19 cellular contexts compared by ENCODE assay signal in the genomic region with DNA sequence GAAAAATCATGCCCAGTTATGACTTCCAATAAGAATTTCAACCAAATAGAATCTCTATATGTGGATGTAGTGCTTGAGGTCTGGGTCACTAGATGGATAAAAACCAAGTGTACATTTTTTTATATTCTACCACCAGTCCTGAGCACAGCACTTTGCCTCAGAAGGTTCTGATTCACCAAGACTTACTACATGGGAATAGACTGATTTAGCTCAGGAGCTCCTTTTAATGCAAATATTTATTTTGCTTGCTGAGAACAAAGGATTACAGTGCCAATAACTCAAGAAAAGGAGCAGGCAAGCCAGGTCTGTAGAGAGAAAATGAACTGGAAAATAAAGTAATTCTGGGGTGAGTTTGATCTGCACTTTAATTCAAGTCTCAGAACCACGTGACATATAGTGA. TPM values are rescaled to one million over a fixed set of nuclear protein-coding genes. Genes with fewer than 3 reads are reported as not detected.
DNase-seq lines count a peak whose midpoint lies in the region; ATAC-seq and TF ChIP-seq lines count a peak whose summit lies in the region.
"Had no signal": no experiment of that assay in that cellular context is flagged by ENCODE, and none has a peak within 500 bp of the region (broad histone marks: within the 10 kb centered on the region; RNA-seq: fewer than 3 reads in every experiment).

No MANE protein-coding gene starts in this region.

- no peaks in the 10 kb centered on the region for H3K27me3 Mint-ChIP-seq in activated naive CD8-positive, alpha-beta T cell treated with anti-CD3 and anti-CD28 coated beads for 36 hours
- H3K27me3 Mint-ChIP-seq: CD4-positive, alpha-beta T cell had no signal

- no peak overlapping the region for H3K27ac Mint-ChIP-seq in activated naive CD8-positive, alpha-beta T cell treated with anti-CD3 and anti-CD28 coated beads for 36 hours
- H3K27ac Mint-ChIP-seq: CD4-positive, alpha-beta T cell; GM23338 had no signal

- ATAC-seq in left lung (peak; percentile 39), GM18870 (IDR thresholded peaks at IDR 0.05; ENCODE audit: unreplicated experiment) (no peak)
- ATAC-seq: GM23338 had no signal

- no peak for TF ChIP-seq CTCF in VCaP (conservative IDR thresholded peaks at IDR 0.05)
- no peak for TF ChIP-seq CTCF in left lung (IDR thresholded peaks at IDR 0.05)
- no peak for TF ChIP-seq CTCF in sigmoid colon (IDR thresholded peaks at IDR 0.05)
- no peak for TF ChIP-seq CTCF in breast epithelium (IDR thresholded peaks at IDR 0.05)

- H3K9me3 ChIP-seq in left lung (no peaks in the 10 kb centered on the region), sigmoid colon (no peaks in the 10 kb centered on the region), breast epithelium (no peaks in the 10 kb centered on the region)
- H3K9me3 ChIP-seq: Caco-2 had no signal

- no peak overlapping the region for H3K4me3 Mint-ChIP-seq in activated naive CD8-positive, alpha-beta T cell treated with anti-CD3 and anti-CD28 coated beads for 36 hours
- H3K4me3 Mint-ChIP-seq: CD4-positive, alpha-beta T cell; GM23338 had no signal

- H3K4me3 ChIP-seq in left lung (no peak overlapping the region), sigmoid colon (no peak overlapping the region), breast epithelium (no peak overlapping the region)
- H3K4me3 ChIP-seq: GM23338 had no signal

- no peak for TF ChIP-seq POLR2A in sigmoid colon (IDR thresholded peaks at IDR 0.05)
- TF ChIP-seq POLR2A in breast epithelium (IDR thresholded peaks at IDR 0.05), result no peak

- H3K27me3 ChIP-seq in left lung (peaks cover 0 to 4% of the 10 kb centered on the region in 2 donors), sigmoid colon (no peaks in the 10 kb centered on the region), breast epithelium (peaks cover 0 to 20% of the 10 kb centered on the region in 2 donors)

- H3K4me1 ChIP-seq in left lung (no peaks in the 10 kb centered on the region), sigmoid colon (peaks cover 0 to 32% (median 0%) of the 10 kb centered on the region in 4 donors), breast epithelium (no peaks in the 10 kb centered on the region)
- H3K4me1 ChIP-seq: Caco-2 had no signal

- TF ChIP-seq EP300 in sigmoid colon (IDR thresholded peaks at IDR 0.05), result no peak

- peaks cover 3% of the 10 kb centered on the region for H3K4me1 Mint-ChIP-seq in activated naive CD8-positive, alpha-beta T cell treated with anti-CD3 and anti-CD28 coated beads for 36 hours

- H3K27ac ChIP-seq in VCaP (peak overlapping the region; percentile 71), left lung (no peak overlapping the region), sigmoid colon (peak overlapping the region in 3 of 4 donors; percentile 44 to 58 (median 56)), breast epithelium (no peak overlapping the region)
- H3K27ac ChIP-seq: C4-2B, HL-60 had no signal

- H3K36me3 ChIP-seq in left lung, result no peaks in the 10 kb centered on the region
- H3K36me3 ChIP-seq in sigmoid colon, result no peaks in the 10 kb centered on the region
- H3K36me3 ChIP-seq in breast epithelium, result no peaks in the 10 kb centered on the region

- DNase-seq in NCI-H69 (lab: John Stamatoyannopoulos, UW) (peak; percentile 21), left lung (no peak), sigmoid colon (no peak), NCI-H446 (lab: John Stamatoyannopoulos, UW) (no peak), breast epithelium (ENCODE audit: low spot score in 2 of 2) (no peak)
- DNase-seq in activated naive CD8-positive, alpha-beta T cell treated with anti-CD3 and anti-CD28 coated beads for 36 hours, result no peak
- DNase-seq: AML-193; Caco-2; CD4-positive, alpha-beta T cell; DND-41; EL; HCEC 1CT had no signal

- intact Hi-C loops in left lung (cut with DNase I) (no loop called here), sigmoid colon (cut with DNase I) (no loop called here), breast epithelium (cut with DNase I; ENCODE audit: low total_unique reads) (no loop called here)

- no peaks in the 10 kb centered on the region for H3K36me3 Mint-ChIP-seq in activated naive CD8-positive, alpha-beta T cell treated with anti-CD3 and anti-CD28 coated beads for 36 hours

- H3K9me3 Mint-ChIP-seq in activated naive CD8-positive, alpha-beta T cell treated with anti-CD3 and anti-CD28 coated beads for 36 hours, result no peaks in the 10 kb centered on the region
- H3K9me3 Mint-ChIP-seq: CD4-positive, alpha-beta T cell; GM23338 had no signal

- WGBS in sigmoid colon, 2 donors, result 30 to 67% methylated on average over 1 of the region's 1 CpG

RNA-seq across cellular contexts. Expression of a gene that starts 6.4 kb away (rescaled TPM):
- total RNA-seq in left lung (1 to 10 TPM; 2.5 to 2.9 TPM), sigmoid colon (10 to 100 TPM; 14.1 to 27.0 (median 20.3) TPM), breast epithelium (under 1 TPM; under 0.01 to 0.88 (median 0.66) TPM)
- 1 to 10 TPM; 8.1 to 9.3 (median 8.4) TPM for polyA plus RNA-seq in sigmoid colon
- under 1 TPM; 0.06 to 0.12 TPM for total RNA-seq in activated naive CD8-positive, alpha-beta T cell treated with anti-CD3 and anti-CD28 coated beads for 36 hours
- total RNA-seq: G401 had no signal
- polyA plus RNA-seq: BJ had no signal

Comparison
In these comparisons a context has a peak if more than half of its experiments do, and no peak if none do; other contexts are left out.
1. H3K27ac ChIP-seq: peak in VCaP (single experiment) and sigmoid colon (3 of 4); none in left lung (0 of 2) and breast epithelium (0 of 2).